Comparison of ENCODE assay signal across 17 cellular contexts in genomic region chr5:31487510-31487909, GRCh38.
"Had no signal": no experiment of that assay in that cellular context is flagged by ENCODE, and none has a peak within 500 bp of the region (broad histone marks: within the 10 kb centered on the region; RNA-seq: fewer than 3 reads in every experiment).

No MANE protein-coding gene starts in this region.

- H3K4me1 ChIP-seq: prostate gland, suprapubic skin, upper lobe of left lung had no signal

- H3K4me3 ChIP-seq: lung, prostate gland, spleen, suprapubic skin, upper lobe of left lung had no signal

- H3K9me3 ChIP-seq: prostate gland, spleen, suprapubic skin, upper lobe of left lung had no signal

- H3K27ac ChIP-seq: prostate gland, spleen, suprapubic skin, upper lobe of left lung had no signal

- DNase-seq: activated B cell treated with CpG ODN at 0.5 μM for 24 hours; activated CD4-positive, alpha-beta T cell treated with anti-CD3 and anti-CD28 coated beads, Interleukin-2, amount 50 U/mL, for 1 hour; activated naive CD4-positive, alpha-beta T cell treated with anti-CD3 and anti-CD28 coated beads for 36 hours; activated T-cell treated with anti-CD3 and anti-CD28 coated beads for 4 hours; caudate nucleus; effector memory CD8-positive, alpha-beta T cell; left colon; naive B cell; spleen; stimulated activated CD4-positive, alpha-beta T cell treated with anti-CD3 and anti-CD28 coated beads, Interleukin-2, amount 100 ng/mL, for 24 hours; stimulated activated naive CD8-positive, alpha-beta T cell treated with anti-CD3 and anti-CD28 coated beads, Interleukin-15, Interleukin-2, amounts not matched to agents 100 U/mL and 50 U/mL, for 24 hours; upper lobe of left lung had no signal

- ATAC-seq: activated T-helper 17 cell treated with anti-CD3 and anti-CD28 coated beads, Interleukin-2, amount 50 U/mL, for 72 hours; effector memory CD8-positive, alpha-beta T cell; left colon; sciatic nerve; stimulated activated naive CD8-positive, alpha-beta T cell treated with anti-CD3 and anti-CD28 coated beads, Interleukin-15, Interleukin-2, amounts not matched to agents 100 U/mL and 50 U/mL, for 24 hours had no signal

- H3K27me3 ChIP-seq: spleen, suprapubic skin, upper lobe of left lung had no signal

- H3K36me3 ChIP-seq: prostate gland had no signal
